Comparison of ENCODE assay signal across 27 cellular contexts in genomic region chr18:39506581-39506980, GRCh38.
"Had no signal": no experiment of that assay in that cellular context is flagged by ENCODE, and none has a peak within 500 bp of the region (broad histone marks: within the 10 kb centered on the region; RNA-seq: fewer than 3 reads in every experiment).

No MANE protein-coding gene starts in this region.

- H3K27ac Mint-ChIP-seq: dendritic cell treated with granulocyte-macrophage colony-stimulating factor and Interleukin-4, amounts not matched to agents 40 ng/mL and 50 ng/mL, for 4 days; effector memory CD8-positive, alpha-beta T cell; endodermal cell had no signal

- H3K27me3 ChIP-seq: colonic mucosa, esophagus muscularis mucosa, esophagus squamous epithelium, foreskin keratinocyte, gastrocnemius medialis, gastroesophageal sphincter, heart left ventricle had no signal

- H3K9me3 Mint-ChIP-seq: endodermal cell had no signal

- H3K4me1 ChIP-seq: colonic mucosa, esophagus muscularis mucosa, esophagus squamous epithelium, foreskin keratinocyte, gastrocnemius medialis, gastroesophageal sphincter, heart left ventricle, heart right ventricle had no signal

- H3K4me1 Mint-ChIP-seq: endodermal cell had no signal

- H3K4me3 ChIP-seq: colonic mucosa, coronary artery, dorsolateral prefrontal cortex, esophagus muscularis mucosa, esophagus squamous epithelium, gastrocnemius medialis, gastroesophageal sphincter, heart left ventricle, heart right ventricle had no signal

- ATAC-seq: effector memory CD8-positive, alpha-beta T cell; esophagus mucosa; foreskin keratinocyte; gastrocnemius medialis; gastroesophageal sphincter; heart left ventricle; heart right ventricle had no signal

- H3K4me3 Mint-ChIP-seq: dendritic cell treated with granulocyte-macrophage colony-stimulating factor and Interleukin-4, amounts not matched to agents 40 ng/mL and 50 ng/mL, for 4 days; effector memory CD8-positive, alpha-beta T cell; endodermal cell had no signal

- DNase-seq: colonic mucosa; cortex of kidney; dermis blood vessel endothelial cell; dorsolateral prefrontal cortex; effector CD4-positive, alpha-beta T cell; effector CD8-positive, alpha-beta T cell; effector memory CD4-positive, alpha-beta T cell; effector memory CD8-positive, alpha-beta T cell; endodermal cell; erythroblast; esophagus squamous epithelium; foreskin fibroblast; foreskin keratinocyte; foreskin melanocyte; gastrocnemius medialis; glutamatergic neuron; head of caudate nucleus; heart left ventricle; heart right ventricle had no signal

- H3K27ac ChIP-seq: colonic mucosa, coronary artery, dorsolateral prefrontal cortex, epithelial cell of prostate, esophagus muscularis mucosa, esophagus squamous epithelium, foreskin keratinocyte, gastrocnemius medialis, gastroesophageal sphincter, heart left ventricle, heart right ventricle had no signal

- H3K9me3 ChIP-seq: colonic mucosa, esophagus muscularis mucosa, esophagus squamous epithelium, gastrocnemius medialis, gastroesophageal sphincter, heart left ventricle, heart right ventricle had no signal

- H3K36me3 ChIP-seq: colonic mucosa, esophagus muscularis mucosa, esophagus squamous epithelium, gastrocnemius medialis, gastroesophageal sphincter, heart left ventricle, heart right ventricle had no signal

- FAIRE-seq: colon, frontal cortex had no signal

- H3K27me3 Mint-ChIP-seq: dendritic cell treated with granulocyte-macrophage colony-stimulating factor and Interleukin-4, amounts not matched to agents 40 ng/mL and 50 ng/mL, for 4 days; effector memory CD8-positive, alpha-beta T cell had no signal
